ENCODE assay signal across 1 cellular context in the genomic region with DNA sequence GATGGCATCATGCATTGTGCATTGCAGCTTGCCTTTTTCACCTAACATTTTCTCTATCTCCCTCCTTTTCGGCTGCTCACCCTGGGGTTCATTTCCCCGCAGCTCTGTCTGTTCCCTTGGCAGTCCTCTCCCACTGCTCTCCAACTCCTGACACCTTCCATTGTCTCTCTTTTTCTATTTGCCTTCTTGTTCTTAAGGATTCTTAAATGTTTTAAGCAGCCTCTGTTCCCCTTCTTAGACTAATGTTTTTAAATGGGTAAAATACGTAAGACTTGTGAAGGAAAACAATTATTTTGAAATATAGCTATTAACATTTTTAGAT.
TF ChIP-seq lines count a peak whose summit lies in the region.

No MANE protein-coding gene starts in this region.

TF ChIP-seq in SK-N-SH, 30 proteins besides CTCF, POLR2A, EP300 and RAD21:
- TF ChIP-seq, protein P1, sequence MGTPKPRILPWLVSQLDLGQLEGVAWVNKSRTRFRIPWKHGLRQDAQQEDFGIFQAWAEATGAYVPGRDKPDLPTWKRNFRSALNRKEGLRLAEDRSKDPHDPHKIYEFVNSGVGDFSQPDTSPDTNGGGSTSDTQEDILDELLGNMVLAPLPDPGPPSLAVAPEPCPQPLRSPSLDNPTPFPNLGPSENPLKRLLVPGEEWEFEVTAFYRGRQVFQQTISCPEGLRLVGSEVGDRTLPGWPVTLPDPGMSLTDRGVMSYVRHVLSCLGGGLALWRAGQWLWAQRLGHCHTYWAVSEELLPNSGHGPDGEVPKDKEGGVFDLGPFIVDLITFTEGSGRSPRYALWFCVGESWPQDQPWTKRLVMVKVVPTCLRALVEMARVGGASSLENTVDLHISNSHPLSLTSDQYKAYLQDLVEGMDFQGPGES (IDR thresholded peaks at IDR 0.05; ENCODE audit: low read depth, low read length), result no peak
- no peak for TF ChIP-seq MEF2A (IDR thresholded peaks at IDR 0.05; ENCODE audit: borderline replicate concordance, low read depth)
- TF ChIP-seq REST (IDR thresholded peaks at IDR 0.05; ENCODE audit: low read depth, low read length), result no peak
- TF ChIP-seq FOXJ3 (CRISPR knock-in tag; IDR thresholded peaks at IDR 0.05), result no peak
- no peak for TF ChIP-seq FOXM1 (IDR thresholded peaks at IDR 0.05; ENCODE audit: low read depth)
- no peak for TF ChIP-seq GABPA (IDR thresholded peaks at IDR 0.05; ENCODE audit: low read depth)
- no peak for TF ChIP-seq POLR2AphosphoS5 (IDR thresholded peaks at IDR 0.05; ENCODE audit: low read depth, low read length)
- TF ChIP-seq CHD2 (IDR thresholded peaks at IDR 0.05; ENCODE audit: low read length, partially characterized antibody), result no peak
- no peak for TF ChIP-seq JUND (IDR thresholded peaks at IDR 0.05)
- TF ChIP-seq, protein P2, sequence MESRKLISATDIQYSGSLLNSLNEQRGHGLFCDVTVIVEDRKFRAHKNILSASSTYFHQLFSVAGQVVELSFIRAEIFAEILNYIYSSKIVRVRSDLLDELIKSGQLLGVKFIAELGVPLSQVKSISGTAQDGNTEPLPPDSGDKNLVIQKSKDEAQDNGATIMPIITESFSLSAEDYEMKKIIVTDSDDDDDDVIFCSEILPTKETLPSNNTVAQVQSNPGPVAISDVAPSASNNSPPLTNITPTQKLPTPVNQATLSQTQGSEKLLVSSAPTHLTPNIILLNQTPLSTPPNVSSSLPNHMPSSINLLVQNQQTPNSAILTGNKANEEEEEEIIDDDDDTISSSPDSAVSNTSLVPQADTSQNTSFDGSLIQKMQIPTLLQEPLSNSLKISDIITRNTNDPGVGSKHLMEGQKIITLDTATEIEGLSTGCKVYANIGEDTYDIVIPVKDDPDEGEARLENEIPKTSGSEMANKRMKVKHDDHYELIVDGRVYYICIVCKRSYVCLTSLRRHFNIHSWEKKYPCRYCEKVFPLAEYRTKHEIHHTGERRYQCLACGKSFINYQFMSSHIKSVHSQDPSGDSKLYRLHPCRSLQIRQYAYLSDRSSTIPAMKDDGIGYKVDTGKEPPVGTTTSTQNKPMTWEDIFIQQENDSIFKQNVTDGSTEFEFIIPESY (IDR thresholded peaks at IDR 0.05; ENCODE audit: borderline replicate concordance, low read depth), result no peak
- TF ChIP-seq, protein P3, sequence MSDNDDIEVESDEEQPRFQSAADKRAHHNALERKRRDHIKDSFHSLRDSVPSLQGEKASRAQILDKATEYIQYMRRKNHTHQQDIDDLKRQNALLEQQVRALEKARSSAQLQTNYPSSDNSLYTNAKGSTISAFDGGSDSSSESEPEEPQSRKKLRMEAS (IDR thresholded peaks at IDR 0.05; ENCODE audit: low read depth), result no peak
- no peak for TF ChIP-seq USF2 (IDR thresholded peaks at IDR 0.05; ENCODE audit: borderline replicate concordance, low read depth, low read length)
- TF ChIP-seq TAF1 (IDR thresholded peaks at IDR 0.05; ENCODE audit: borderline replicate concordance, low read depth, low read length), result no peak
- TF ChIP-seq EZH2phosphoT487 (IDR thresholded peaks at IDR 0.05; ENCODE audit: borderline replicate concordance, low read depth), result no peak
- no peak for TF ChIP-seq MXI1 (IDR thresholded peaks at IDR 0.05; ENCODE audit: low read depth, low read length)
- TF ChIP-seq ELF1 (IDR thresholded peaks at IDR 0.05), result no peak
- TF ChIP-seq GATA2 (CRISPR knock-in tag; IDR thresholded peaks at IDR 0.05), result no peak
TF ChIP-seq in SK-N-SH: peak in this region for 0.
